ENCODE assay signal across 8 cellular contexts in genomic region chr10:53601260-53601875, GRCh38.
DNase-seq lines count a peak whose midpoint lies in the region; ATAC-seq, FAIRE-seq and TF ChIP-seq lines count a peak whose summit lies in the region.

No MANE protein-coding gene starts in this region.

- intact Hi-C loops in tibial artery (cut with DNase I; ENCODE audit: low total_unique reads), result no loop called here

- H3K27ac ChIP-seq in tibial artery, result no peak overlapping the region

- peak; percentile 87 for TF ChIP-seq CTCF in Loucy (conservative IDR thresholded peaks at IDR 0.05; ENCODE audit: low read length)
- peak; percentile 42 to 56 for TF ChIP-seq CTCF in tibial artery (IDR thresholded peaks at IDR 0.05)

- H3K9me3 ChIP-seq in Loucy (ENCODE audit: insufficient read depth, low read depth, low read length), result no peaks in the 10 kb centered on the region
- H3K9me3 ChIP-seq in tibial artery, result no peaks in the 10 kb centered on the region

- H4K20me1 ChIP-seq in Loucy (ENCODE audit: insufficient read depth, low read length, poor library complexity, severe bottlenecking), result no peaks in the 10 kb centered on the region

- H3K9me2 ChIP-seq in Loucy (replicated peaks; ENCODE audit: low read depth, low read length), result no peaks in the 10 kb centered on the region

- H3K4me3 ChIP-seq in Loucy (ENCODE audit: low read length, poor library complexity, severe bottlenecking) (no peak overlapping the region), tibial artery (no peak overlapping the region)

- FAIRE-seq in TTC549 (lab: Jason Lieb, UNC), result peak; percentile 89

- H3F3A ChIP-seq in Loucy (ENCODE audit: low read depth), result no peaks in the 10 kb centered on the region

- no peak overlapping the region for H3K4me2 ChIP-seq in Loucy (ENCODE audit: low read depth, low read length, poor library complexity, severe bottlenecking)

- no peaks in the 10 kb centered on the region for H3K79me2 ChIP-seq in Loucy (ENCODE audit: insufficient read depth, low read length)

- H3K27me3 ChIP-seq in Loucy (ENCODE audit: insufficient read depth, low read length, poor library complexity, severe bottlenecking) (no peaks in the 10 kb centered on the region), tibial artery (no peaks in the 10 kb centered on the region)

- 0 out of 2 replicates have a peak overlapping the region, but pooled peaks have one; percentile 12 for H2AFZ ChIP-seq in Loucy (ENCODE audit: low read length)

- no peak overlapping the region for H3K9ac ChIP-seq in Loucy (ENCODE audit: low read depth, low read length, poor library complexity, severe bottlenecking)

- H3K36me3 ChIP-seq in Loucy (ENCODE audit: insufficient read depth, low read length) (no peaks in the 10 kb centered on the region), tibial artery (no peaks in the 10 kb centered on the region)

- peak; percentile 67 for ATAC-seq in GM21515 (IDR thresholded peaks at IDR 0.05; ENCODE audit: unreplicated experiment)
- no peak for ATAC-seq in HG02840 (IDR thresholded peaks at IDR 0.05; ENCODE audit: low FRiP score, unreplicated experiment)

- DNase-seq in DMS53 treated with DMSO at 0.1 percent for 48 hours (lab: John Stamatoyannopoulos, UW; ENCODE audit: unreplicated experiment) (peak; percentile 55), hepatic stellate cell (ENCODE audit: low spot score) (peak; percentile 0), tibial artery (no peak)
- DNase-seq in effector CD8-positive, alpha-beta T cell (lab: John Stamatoyannopoulos, UW), result no peak

- H3K4me1 ChIP-seq in Loucy (ENCODE audit: insufficient read depth, low read length, poor library complexity, severe bottlenecking) (no peaks in the 10 kb centered on the region), tibial artery (no peaks in the 10 kb centered on the region)

Comparison
In these comparisons a context has a peak if more than half of its experiments do, and no peak if none do; other contexts are left out.
1. DNase-seq: peak in DMS53 treated with DMSO at 0.1 percent for 48 hours (single experiment) and hepatic stellate cell (single experiment); none in tibial artery (0 of 2) and effector CD8-positive, alpha-beta T cell (single experiment).